17 cellular contexts compared by ENCODE assay signal in genomic region chr11:11667056-11667455, GRCh38. TPM values are rescaled to one million over a fixed set of nuclear protein-coding genes. Genes with fewer than 3 reads are reported as not detected.
DNase-seq lines count a peak whose midpoint lies in the region; ATAC-seq, FAIRE-seq and TF ChIP-seq lines count a peak whose summit lies in the region.
"Had no signal": no experiment of that assay in that cellular context is flagged by ENCODE, and none has a peak within 500 bp of the region (broad histone marks: within the 10 kb centered on the region; RNA-seq: fewer than 3 reads in every experiment).

No MANE protein-coding gene starts in this region.

- RAD21 ChIA-PET in GM12878 (lab: Charles Lee; ENCODE audit: unreplicated experiment), result interaction anchor here (0.7 kb wide), 1 partner anchor 639 kb away, joined by 3 read pairs; no protein-coding TSS in a partner anchor

- TF ChIP-seq CTCF in 22Rv1 (IDR thresholded peaks at IDR 0.05) (peak; percentile 26; the same call in 1 of the 2 replicates), GM12878 (IDR thresholded peaks at IDR 0.05 in 2 of 3, conservative IDR thresholded peaks at IDR 0.05 in 1 of 3; ENCODE audit: control insufficient read depth in 2 of 3, extremely low read depth in 1 of 3, insufficient read depth in 1 of 3, low read depth in 3 of 3, low read length in 3 of 3) (peak in 2 of 3 experiments; percentile 16 to 19; a peak in 2 of 6 replicates)

- ATAC-seq in GM12878, result no peak
- ATAC-seq in HG02588 (IDR thresholded peaks at IDR 0.05; ENCODE audit: unreplicated experiment), result no peak
- ATAC-seq: activated naive CD8-positive, alpha-beta T cell treated with anti-CD3 and anti-CD28 coated beads, Interleukin-2, amount 50 U/mL, for 24 hours; activated T-helper 17 cell treated with anti-CD3 and anti-CD28 coated beads, Interleukin-2, amount 50 U/mL, for 72 hours; gastrocnemius medialis; left lung had no signal

- in situ Hi-C loops in GM12878 (cut with MboI), result no loop called here

- DNase-seq in ELR (ENCODE audit: low read depth) (peak; percentile 12), MV-4-11 (lab: John Stamatoyannopoulos, UW) (peak; percentile 7), GM12878 (ENCODE audit: low read depth, low spot score) (no peak), HuH-7 (ENCODE audit: low spot score) (no peak), NCI-H187 (lab: John Stamatoyannopoulos, UW) (no peak), urothelium cell line (ENCODE audit: low spot score) (no peak)
- DNase-seq: activated naive CD8-positive, alpha-beta T cell treated with anti-CD3 and anti-CD28 coated beads, Interleukin-2, amount 50 U/mL, for 24 hours; gastrocnemius medialis; left lung; NCI-H2029; NCI-H524 treated with DMSO at 0.1 percent for 48 hours; stimulated activated CD4-positive, alpha-beta T cell treated with anti-CD3 and anti-CD28 coated beads, Interleukin-4, amount 100 ng/mL, for 24 hours; stimulated activated CD8-positive, alpha-beta memory T cell treated with anti-CD3 and anti-CD28 coated beads, Interleukin-4, amount 100 ng/mL, for 48 hours; T-helper 1 cell had no signal

- H4K20me1 ChIP-seq in GM12878 (ENCODE audit: control insufficient read depth, insufficient read depth), result no peaks in the 10 kb centered on the region

- FAIRE-seq in GM12878 (lab: Jason Lieb, UNC) (no peak), urothelium cell line (lab: Jason Lieb, UNC) (no peak)

- peaks cover 3% of the 10 kb centered on the region; the same call in 1 of the 2 replicates for H3K4me1 ChIP-seq in GM12878 (ENCODE audit: control insufficient read depth, insufficient read depth, low read length)
- H3K4me1 ChIP-seq: gastrocnemius medialis, left lung had no signal

- H3K9me3 ChIP-seq in GM12878 (replicated peaks; ENCODE audit: control insufficient read depth, insufficient read depth, low read length), result no peaks in the 10 kb centered on the region
- H3K9me3 ChIP-seq: gastrocnemius medialis, left lung had no signal

- peaks cover 0 to 8% of the 10 kb centered on the region in 2 experiments; a peak in 2 of 4 replicates for H3K27me3 ChIP-seq in GM12878 (replicated peaks in 1 of 2; ENCODE audit: control insufficient read depth in 2 of 2, insufficient read depth in 2 of 2, low read length in 1 of 2)
- H3K27me3 ChIP-seq: gastrocnemius medialis, left lung had no signal

- no peaks in the 10 kb centered on the region for H3K79me2 ChIP-seq in GM12878 (ENCODE audit: control insufficient read depth, insufficient read depth, low read length)

- SMC1A ChIA-PET in GM12878 (lab: Charles Lee; ENCODE audit: uncharacterized antibody, unreplicated experiment), result interaction anchor here (1.0 to 1.6 kb wide), 3 partner anchors 22 to 321 kb away, joined by 3 read pairs; no protein-coding TSS in a partner anchor

- no peak for TF ChIP-seq POLR2A in GM12878 (IDR thresholded peaks at IDR 0.05; ENCODE audit: low read depth, low read length)

- intact Hi-C loops in GM12878 (cut with micrococcal nuclease; ENCODE audit: unreplicated experiment), result loop anchor here (5.0 kb wide), 1 partner anchor 630 kb away; no protein-coding TSS in a partner anchor

- POLR2A ChIA-PET in GM12878 (lab: Charles Lee), result no interaction called here

- CTCF ChIA-PET in GM12878 (lab: Yijun Ruan, JAX), result interaction anchor here (0.6 to 1.7 kb wide), 5 partner anchors 15 to 639 kb away, joined by 3 to 6 read pairs (median 3); partner anchors contain the start of gene GALNT18

- no peak for TF ChIP-seq RAD21 in GM12878 (IDR thresholded peaks at IDR 0.05; ENCODE audit: insufficient read depth, low read depth, low read length)

- no peak overlapping the region for H3K4me2 ChIP-seq in GM12878 (ENCODE audit: control insufficient read depth, insufficient read depth)

- BruUV-seq in GM12878 (replicated peaks; lab: Mats Ljungman, UMichigan), result no TSS peak

- H3K4me3 ChIP-seq in GM12878, result no peak overlapping the region
- H3K4me3 ChIP-seq: gastrocnemius medialis, left lung had no signal

- no peak overlapping the region for H2AFZ ChIP-seq in GM12878 (ENCODE audit: control insufficient read depth, low read depth, low read length)

- H3K36me3 ChIP-seq in GM12878 (ENCODE audit: control insufficient read depth in 2 of 2, insufficient read depth in 2 of 2, low read length in 1 of 2), result no peaks in the 10 kb centered on the region
- H3K36me3 ChIP-seq: gastrocnemius medialis, left lung had no signal

- H3K27ac ChIP-seq in 22Rv1, result no peak overlapping the region
- no peak overlapping the region for H3K27ac ChIP-seq in GM12878 (ENCODE audit: control insufficient read depth, insufficient read depth)
- H3K27ac ChIP-seq: gastrocnemius medialis, left lung had no signal

- H3K9ac ChIP-seq in GM12878 (ENCODE audit: control insufficient read depth, insufficient read depth, low read length), result no peak overlapping the region

- no peak for TF ChIP-seq EP300 in GM12878 (IDR thresholded peaks at IDR 0.05; ENCODE audit: borderline replicate concordance in 1 of 2, control insufficient read depth in 1 of 2, low read depth in 2 of 2, low read length in 2 of 2)

- WGBS in GM12878 (ENCODE audit: insufficient coverage, insufficient replicate concordance, low lambda C conversion rate, missing lambda C conversion rate), result 20% methylated on average over 3 of the region's 3 CpGs

TF ChIP-seq in GM12878, 131 proteins besides CTCF, POLR2A, EP300 and RAD21 (continues in another document):
- TF ChIP-seq CUX1 (IDR thresholded peaks at IDR 0.05; ENCODE audit: insufficient replicate concordance, low read depth, low read length), result no peak
- TF ChIP-seq NRF1 (conservative IDR thresholded peaks at IDR 0.05; ENCODE audit: low read depth, low read length), result no peak
- TF ChIP-seq TCF7 (IDR thresholded peaks at IDR 0.05; ENCODE audit: borderline replicate concordance), result no peak
- TF ChIP-seq YBX1 (IDR thresholded peaks at IDR 0.05), result no peak
- no peak for TF ChIP-seq E2F4 (IDR thresholded peaks at IDR 0.05; ENCODE audit: low read depth, low read length)

RNA-seq across cellular contexts. Expression of gene GALNT18, which starts 45.3 kb away (rescaled TPM):
- total RNA-seq in GM12878 (2013; cell fraction: nucleolus; rRNA removed), result 64.7 and 65.5 TPM in 2 replicates
- total RNA-seq in GM12878 (2014; rRNA removed) (10.5 and 10.6 TPM in 2 replicates), GM12878 (2014; rRNA removed; fragmentation: Illumina TruSeq; extraction: Trizol) (5.0 and 5.3 TPM in 2 replicates), GM12878 (2021) (7.0 and 7.9 TPM in 2 replicates)
- 2.1 TPM for polyA plus RNA-seq in GM12878 (2011; ENCODE audit: low read depth)
- polyA plus RNA-seq in GM12878 (2011; rRNA removed) (8.4 and 14.2 TPM in 2 replicates), GM12878 (2014; fragmentation: Illumina TruSeq; extraction: Trizol) (1.1 and 3.5 TPM in 2 replicates), GM12878 (2014; fragmentation: Nextera tagmentation; extraction: Ambion mirVana) (1 to 10 TPM; 1.2 to 2.0 TPM), GM12878 (2014; rRNA removed) (5.7 and 8.0 TPM in 2 replicates), GM12878 (2016; fragmentation: Nextera tagmentation; extraction: Ambion mirVana) (1 to 10 TPM; 7.7 to 8.5 TPM)
- 18.5 and 20.2 TPM in 2 replicates for polyA plus RNA-seq in GM12878 (2011; cell fraction: cytosol; rRNA removed)
- 17.3 and 18.2 TPM in 2 replicates for polyA plus RNA-seq in GM12878 (2011; cell fraction: nucleus; rRNA removed)
- 4.6 and 7.8 TPM in 2 replicates for polyA plus RNA-seq in GM12878 (2012)
- 20.5 and 28.1 TPM in 2 replicates for polyA minus RNA-seq in GM12878 (2011; rRNA and poly(A)+ RNA removed)
- 2.8 and 4.7 TPM in 2 replicates for polyA minus RNA-seq in GM12878 (2011; cell fraction: cytosol; rRNA and poly(A)+ RNA removed)
- 33.4 and 56.9 TPM in 2 replicates for polyA minus RNA-seq in GM12878 (2011; cell fraction: nucleus; rRNA and poly(A)+ RNA removed)

Comparison
In these comparisons a context has a peak if more than half of its experiments do, and no peak if none do; other contexts are left out.
1. DNase-seq: peak in ELR (single experiment) and MV-4-11 (single experiment); none in GM12878 (single experiment), HuH-7 (single experiment), NCI-H187 (0 of 2) and urothelium cell line (single experiment).